13 cellular contexts compared by ENCODE assay signal in genomic region chr1:36651176-36651910, GRCh38.
DNase-seq lines count a peak whose midpoint lies in the region; ATAC-seq and TF ChIP-seq lines count a peak whose summit lies in the region.
"Had no signal": no experiment of that assay in that cellular context is flagged by ENCODE, and none has a peak within 500 bp of the region (broad histone marks: within the 10 kb centered on the region; RNA-seq: fewer than 3 reads in every experiment).

No MANE protein-coding gene starts in this region.

- H3K4me2 ChIP-seq in Loucy (ENCODE audit: low read depth, low read length, poor library complexity, severe bottlenecking) = peak overlapping the region; percentile 12
- H3K4me2 ChIP-seq in neuronal stem cell (ENCODE audit: insufficient read depth, low read length, poor library complexity, severe bottlenecking) = no peak overlapping the region

- peaks cover 0 to 78% (median 43%) of the 10 kb centered on the region in 7 donors for H3K27me3 ChIP-seq in heart right ventricle
- no peaks in the 10 kb centered on the region for H3K27me3 ChIP-seq in Loucy (ENCODE audit: insufficient read depth, low read length, poor library complexity, severe bottlenecking)
- H3K27me3 ChIP-seq in neuronal stem cell (ENCODE audit: control insufficient read depth in 3 of 3, insufficient read depth in 3 of 3, low read depth in 1 of 3, low read length in 3 of 3) = peaks cover 0 to 6% (median 0%) of the 10 kb centered on the region in 3 experiments
- H3K27me3 ChIP-seq: BE2C, BLaER1 had no signal

- H3K14ac ChIP-seq in neuronal stem cell (ENCODE audit: low read length) = no peak overlapping the region

- no peak overlapping the region for H2BK5ac ChIP-seq in neuronal stem cell (ENCODE audit: low read length)

- no peak overlapping the region for H3K27ac ChIP-seq in heart right ventricle
- no peak overlapping the region for H3K27ac ChIP-seq in neuronal stem cell (replicated peaks; ENCODE audit: low read length)
- H3K27ac ChIP-seq: BLaER1 had no signal

- H3K9me2 ChIP-seq in Loucy (replicated peaks; ENCODE audit: low read depth, low read length) = no peaks in the 10 kb centered on the region

- no peak overlapping the region for H3K23ac ChIP-seq in neuronal stem cell (ENCODE audit: low read depth, low read length, poor library complexity)

- H3K9ac ChIP-seq in Loucy (ENCODE audit: low read depth, low read length, poor library complexity, severe bottlenecking) = no peak overlapping the region
- no peak overlapping the region for H3K9ac ChIP-seq in neuronal stem cell (ENCODE audit: low read depth, low read length, poor library complexity)
- H3K9ac ChIP-seq: BLaER1 had no signal

- H2AFZ ChIP-seq in Loucy (ENCODE audit: low read length) (no peak overlapping the region), neuronal stem cell (ENCODE audit: low read length) (no peak overlapping the region)

- no peaks in the 10 kb centered on the region for H3K36me3 ChIP-seq in heart right ventricle
- no peaks in the 10 kb centered on the region for H3K36me3 ChIP-seq in Loucy (ENCODE audit: insufficient read depth, low read length)
- no peaks in the 10 kb centered on the region for H3K36me3 ChIP-seq in neuronal stem cell (replicated peaks in 1 of 2; ENCODE audit: control insufficient read depth in 2 of 2, insufficient read depth in 2 of 2, low read length in 2 of 2)
- H3K36me3 ChIP-seq: BE2C, BLaER1 had no signal

- 63% methylated on average over 3 of the region's 3 CpGs for whole genome bisulfite sequencing in heart right ventricle, 2 donors
- no CpG with 5 or more reads among the region's 3 CpGs for WGBS in neuronal stem cell (ENCODE audit: extremely low coverage in 2 of 2, insufficient read length in 2 of 2, insufficient replicate concordance in 1 of 2), 2 donors

- H2BK15ac ChIP-seq in neuronal stem cell (ENCODE audit: low read length) = no peak overlapping the region

- intact Hi-C loops in cardiac septum (cut with DNase I) (no loop called here), heart right ventricle (cut with DNase I) (no loop called here), posterior vena cava (cut with DNase I) (no loop called here)

- TF ChIP-seq CTCF in heart right ventricle (IDR thresholded peaks at IDR 0.05) (no peak), Loucy (conservative IDR thresholded peaks at IDR 0.05; ENCODE audit: low read length) (no peak)

- peak; percentile 19 for DNase-seq in cardiac septum (ENCODE audit: low spot score)
- no peak for DNase-seq in heart right ventricle
- no peak for DNase-seq in neuronal stem cell (ENCODE audit: low spot score)
- peak; percentile 15 for DNase-seq in posterior vena cava (ENCODE audit: low spot score)
- no peak for DNase-seq in left lobe of liver (ENCODE audit: low spot score)
- DNase-seq: 8988T, DMS 273 treated with DMSO at 0.1 percent for 48 hours had no signal

- no peaks in the 10 kb centered on the region for H3F3A ChIP-seq in Loucy (ENCODE audit: low read depth)

- no peaks in the 10 kb centered on the region for H3K9me3 ChIP-seq in heart right ventricle
- no peaks in the 10 kb centered on the region for H3K9me3 ChIP-seq in Loucy (ENCODE audit: insufficient read depth, low read depth, low read length)
- H3K9me3 ChIP-seq in neuronal stem cell (replicated peaks in 1 of 2; ENCODE audit: control insufficient read depth in 2 of 2, insufficient read depth in 1 of 2, low read depth in 1 of 2, low read length in 2 of 2) = no peaks in the 10 kb centered on the region
- H3K9me3 ChIP-seq: BE2C, BLaER1 had no signal

- H2BK120ac ChIP-seq in neuronal stem cell (ENCODE audit: low read depth, low read length) = no peak overlapping the region

- peak overlapping the region; percentile 29 for H2AK5ac ChIP-seq in neuronal stem cell (ENCODE audit: low read depth, low read length)

- H3K4ac ChIP-seq in neuronal stem cell (ENCODE audit: low read length) = no peak overlapping the region

- no peak overlapping the region for H3K18ac ChIP-seq in neuronal stem cell (ENCODE audit: low read length)

- no peaks in the 10 kb centered on the region for H3K4me1 ChIP-seq in heart right ventricle
- peaks cover 23% of the 10 kb centered on the region for H3K4me1 ChIP-seq in Loucy (ENCODE audit: insufficient read depth, low read length, poor library complexity, severe bottlenecking)
- H3K4me1 ChIP-seq in neuronal stem cell (ENCODE audit: control insufficient read depth in 2 of 2, insufficient read depth in 1 of 2, low read depth in 1 of 2, low read length in 2 of 2) = peaks cover 0 to 8% of the 10 kb centered on the region in 2 donors
- H3K4me1 ChIP-seq: BE2C had no signal

- no peak overlapping the region for H4K8ac ChIP-seq in neuronal stem cell (ENCODE audit: low read depth, low read length)

- H4K91ac ChIP-seq in neuronal stem cell (ENCODE audit: low read depth, low read length, poor library complexity) = no peak overlapping the region

- H3K79me2 ChIP-seq in Loucy (ENCODE audit: insufficient read depth, low read length) = no peaks in the 10 kb centered on the region

- H4K20me1 ChIP-seq in Loucy (ENCODE audit: insufficient read depth, low read length, poor library complexity, severe bottlenecking) = no peaks in the 10 kb centered on the region
- H4K20me1 ChIP-seq: BLaER1 had no signal

- H3K79me1 ChIP-seq in neuronal stem cell (ENCODE audit: low read depth, low read length) = no peaks in the 10 kb centered on the region

- H3K4me3 ChIP-seq in heart right ventricle (no peak overlapping the region), Loucy (ENCODE audit: low read length, poor library complexity, severe bottlenecking) (no peak overlapping the region), neuronal stem cell (ENCODE audit: low read length in 2 of 2) (no peak overlapping the region)
- H3K4me3 ChIP-seq: BLaER1, GM12878 had no signal

- no peak overlapping the region for H2BK12ac ChIP-seq in neuronal stem cell (ENCODE audit: low read length)

- ATAC-seq in heart right ventricle = no peak
- no peak for ATAC-seq in GM21723 (IDR thresholded peaks at IDR 0.05; ENCODE audit: unreplicated experiment)
- ATAC-seq in HG02623 (IDR thresholded peaks at IDR 0.05; ENCODE audit: unreplicated experiment) = no peak
- ATAC-seq in left lobe of liver = no peak

Comparison
In these comparisons a context has a peak if more than half of its experiments do, and no peak if none do; other contexts are left out.
1. DNase-seq: peak in cardiac septum (single experiment) and posterior vena cava (single experiment); none in heart right ventricle (0 of 2), neuronal stem cell (single experiment) and left lobe of liver (single experiment).